ENCODE assay signal across 29 cellular contexts in genomic region chr6:170464080-170464479, GRCh38.
DNase-seq lines count a peak whose midpoint lies in the region; ATAC-seq and TF ChIP-seq lines count a peak whose summit lies in the region.
"Had no signal": no experiment of that assay in that cellular context is flagged by ENCODE, and none has a peak within 500 bp of the region (broad histone marks: within the 10 kb centered on the region; RNA-seq: fewer than 3 reads in every experiment).

No MANE protein-coding gene starts in this region.

- POLR2A ChIA-PET in activated naive CD8-positive, alpha-beta T cell treated with anti-CD3 and anti-CD28 coated beads, Interleukin-2, amount 10 ng/mL, durations not matched to agents 7 days and 5 days (lab: Charles Lee) = interaction anchor here (0.5 kb wide), 1 partner anchor 375 kb away, joined by 5 read pairs; no protein-coding TSS in a partner anchor

- H3K27me3 Mint-ChIP-seq in activated naive CD8-positive, alpha-beta T cell treated with anti-CD3 and anti-CD28 coated beads, Interleukin-2, amount 10 ng/mL, durations not matched to agents 7 days and 5 days = no peaks in the 10 kb centered on the region
- peaks cover 7% of the 10 kb centered on the region for H3K27me3 Mint-ChIP-seq in activated naive CD8-positive, alpha-beta T cell treated with anti-CD3 and anti-CD28 coated beads, Interleukin-2, amount 50 U/mL, for 24 hours
- peaks cover 5% of the 10 kb centered on the region for H3K27me3 Mint-ChIP-seq in endodermal cell (ENCODE audit: insufficient read depth)
- H3K27me3 Mint-ChIP-seq: CD4-positive, CD25-positive, alpha-beta regulatory T cell had no signal

- intact Hi-C loops in tibial artery (cut with DNase I; ENCODE audit: low total_unique reads) = no loop called here

- no peaks in the 10 kb centered on the region for H3K36me3 Mint-ChIP-seq in activated naive CD8-positive, alpha-beta T cell treated with anti-CD3 and anti-CD28 coated beads, Interleukin-2, amount 10 ng/mL, durations not matched to agents 7 days and 5 days
- no peaks in the 10 kb centered on the region for H3K36me3 Mint-ChIP-seq in activated naive CD8-positive, alpha-beta T cell treated with anti-CD3 and anti-CD28 coated beads, Interleukin-2, amount 50 U/mL, for 24 hours (ENCODE audit: low read depth)
- H3K36me3 Mint-ChIP-seq in endodermal cell (ENCODE audit: low read depth) = no peaks in the 10 kb centered on the region
- peaks cover 5% of the 10 kb centered on the region for H3K36me3 Mint-ChIP-seq in stimulated activated effector memory CD8-positive, alpha-beta T cell treated with anti-CD3 and anti-CD28 coated beads, Interleukin-12 subunit alpha, Interleukin-12 subunit beta, amount 100 ng/mL, for 72 hours
- H3K36me3 Mint-ChIP-seq: activated naive CD8-positive, alpha-beta T cell; CD4-positive, CD25-positive, alpha-beta regulatory T cell; stimulated activated memory B cell treated with anti-CD40 and anti-IgM and Interleukin-4, amounts not matched to agents 10 μg/mL and 1 μg/mL and 100 μg/mL, for 72 hours had no signal

- no peak overlapping the region for H3K4me3 Mint-ChIP-seq in activated naive CD8-positive, alpha-beta T cell treated with anti-CD3 and anti-CD28 coated beads, Interleukin-2, amount 10 ng/mL, durations not matched to agents 7 days and 5 days
- H3K4me3 Mint-ChIP-seq in activated naive CD8-positive, alpha-beta T cell treated with anti-CD3 and anti-CD28 coated beads, Interleukin-2, amount 50 U/mL, for 24 hours = no peak overlapping the region
- no peak overlapping the region for H3K4me3 Mint-ChIP-seq in endodermal cell
- no peak overlapping the region for H3K4me3 Mint-ChIP-seq in stimulated activated effector memory CD8-positive, alpha-beta T cell treated with anti-CD3 and anti-CD28 coated beads, Interleukin-12 subunit alpha, Interleukin-12 subunit beta, amount 100 ng/mL, for 72 hours
- H3K4me3 Mint-ChIP-seq: activated CD4-positive, alpha-beta T cell treated with anti-CD3 and anti-CD28 coated beads for 36 hours; activated naive CD8-positive, alpha-beta T cell; stimulated activated memory B cell treated with anti-CD40 and anti-IgM and Interleukin-4, amounts not matched to agents 10 μg/mL and 1 μg/mL and 100 μg/mL, for 72 hours had no signal

- no peak for ATAC-seq in activated naive CD8-positive, alpha-beta T cell treated with anti-CD3 and anti-CD28 coated beads, Interleukin-2, amount 10 ng/mL, durations not matched to agents 7 days and 5 days (ENCODE audit: low read depth)
- no peak for ATAC-seq in activated naive CD8-positive, alpha-beta T cell treated with anti-CD3 and anti-CD28 coated beads, Interleukin-2, amount 50 U/mL, for 24 hours
- peak; percentile 3 for ATAC-seq in HG02870 (IDR thresholded peaks at IDR 0.05; ENCODE audit: unreplicated experiment)
- ATAC-seq in stimulated activated effector memory CD8-positive, alpha-beta T cell treated with anti-CD3 and anti-CD28 coated beads, Interleukin-12 subunit alpha, Interleukin-12 subunit beta, amount 100 ng/mL, for 72 hours = peak; percentile 3
- ATAC-seq: activated CD4-positive, alpha-beta T cell treated with anti-CD3 and anti-CD28 coated beads for 36 hours; K562; left lobe of liver; stimulated activated memory B cell treated with anti-CD40 and anti-IgM and Interleukin-4, amounts not matched to agents 10 μg/mL and 1 μg/mL and 100 μg/mL, for 72 hours had no signal

- no peaks in the 10 kb centered on the region for H3K4me1 ChIP-seq in endodermal cell (ENCODE audit: control insufficient read depth, insufficient read depth, low read length)
- H3K4me1 ChIP-seq in tibial artery = no peaks in the 10 kb centered on the region
- H3K4me1 ChIP-seq: colonic mucosa, psoas muscle had no signal

- H3K27me3 ChIP-seq in endodermal cell (ENCODE audit: control insufficient read depth, insufficient read depth, low read length, poor library complexity, severe bottlenecking) = no peaks in the 10 kb centered on the region
- peaks cover 0 to 12% of the 10 kb centered on the region in 2 donors for H3K27me3 ChIP-seq in tibial artery
- H3K27me3 ChIP-seq: colonic mucosa, upper lobe of left lung had no signal

- H3K27ac ChIP-seq in endodermal cell (ENCODE audit: low read depth, low read length) = no peak overlapping the region
- no peak overlapping the region for H3K27ac ChIP-seq in tibial artery
- H3K27ac ChIP-seq: colonic mucosa, GM23248, neutrophil, psoas muscle, SJCRH30, upper lobe of left lung had no signal

- no peak for DNase-seq in activated naive CD8-positive, alpha-beta T cell treated with anti-CD3 and anti-CD28 coated beads, Interleukin-2, amount 10 ng/mL, durations not matched to agents 7 days and 5 days
- DNase-seq in activated naive CD8-positive, alpha-beta T cell treated with anti-CD3 and anti-CD28 coated beads, Interleukin-2, amount 50 U/mL, for 24 hours = no peak
- DNase-seq in endodermal cell = no peak
- DNase-seq in stimulated activated effector memory CD8-positive, alpha-beta T cell treated with anti-CD3 and anti-CD28 coated beads, Interleukin-12 subunit alpha, Interleukin-12 subunit beta, amount 100 ng/mL, for 72 hours (ENCODE audit: low spot score in 2 of 2) = no peak
- DNase-seq in NCI-H526 treated with DMSO at 0.1 percent for 48 hours (lab: John Stamatoyannopoulos, UW) = no peak
- DNase-seq in tibial artery = no peak
- DNase-seq in NCI-H524 treated with DMSO at 0.1 percent for 48 hours (lab: John Stamatoyannopoulos, UW) = no peak
- DNase-seq: activated CD4-positive, alpha-beta T cell treated with anti-CD3 and anti-CD28 coated beads for 36 hours; activated CD8-positive, alpha-beta memory T cell treated with anti-CD3 and anti-CD28 coated beads for 24 hours; aorta; CD4-positive, CD25-positive, alpha-beta regulatory T cell; colonic mucosa; effector CD8-positive, alpha-beta T cell; GM23248; NCI-H1048; NCI-H2107; NCI-H446; NCI-H82; psoas muscle; SJCRH30; SW 1271; T-helper 9 cell had no signal

- H3K9me3 ChIP-seq in endodermal cell (ENCODE audit: control insufficient read depth, low read length) = peaks cover 13% of the 10 kb centered on the region
- H3K9me3 ChIP-seq in tibial artery = no peaks in the 10 kb centered on the region
- H3K9me3 ChIP-seq: colonic mucosa, psoas muscle, SJCRH30, upper lobe of left lung had no signal

- no peak overlapping the region for H3K9ac ChIP-seq in endodermal cell (ENCODE audit: extremely low read depth, low read length, poor library complexity, severe bottlenecking)
- H3K9ac ChIP-seq: GM23248 had no signal

- peaks cover 10% of the 10 kb centered on the region for H3K9me3 Mint-ChIP-seq in activated naive CD8-positive, alpha-beta T cell treated with anti-CD3 and anti-CD28 coated beads, Interleukin-2, amount 10 ng/mL, durations not matched to agents 7 days and 5 days
- peaks cover 4% of the 10 kb centered on the region for H3K9me3 Mint-ChIP-seq in activated naive CD8-positive, alpha-beta T cell treated with anti-CD3 and anti-CD28 coated beads, Interleukin-2, amount 50 U/mL, for 24 hours
- peaks cover 13% of the 10 kb centered on the region for H3K9me3 Mint-ChIP-seq in endodermal cell
- H3K9me3 Mint-ChIP-seq in stimulated activated effector memory CD8-positive, alpha-beta T cell treated with anti-CD3 and anti-CD28 coated beads, Interleukin-12 subunit alpha, Interleukin-12 subunit beta, amount 100 ng/mL, for 72 hours = no peaks in the 10 kb centered on the region

- no peak for TF ChIP-seq CTCF in endodermal cell (conservative IDR thresholded peaks at IDR 0.05)
- TF ChIP-seq CTCF in tibial artery (IDR thresholded peaks at IDR 0.05) = no peak

- no peaks in the 10 kb centered on the region for H3K36me3 ChIP-seq in endodermal cell (ENCODE audit: control insufficient read depth, insufficient read depth, low read length)
- H3K36me3 ChIP-seq in tibial artery = no peaks in the 10 kb centered on the region
- H3K36me3 ChIP-seq: colonic mucosa, neutrophil, SJCRH30, upper lobe of left lung had no signal

- peak overlapping the region; percentile 33 for H3K27ac Mint-ChIP-seq in activated naive CD8-positive, alpha-beta T cell treated with anti-CD3 and anti-CD28 coated beads, Interleukin-2, amount 10 ng/mL, durations not matched to agents 7 days and 5 days
- H3K27ac Mint-ChIP-seq in activated naive CD8-positive, alpha-beta T cell treated with anti-CD3 and anti-CD28 coated beads, Interleukin-2, amount 50 U/mL, for 24 hours = no peak overlapping the region
- peak overlapping the region; percentile 35 for H3K27ac Mint-ChIP-seq in endodermal cell
- H3K27ac Mint-ChIP-seq in stimulated activated effector memory CD8-positive, alpha-beta T cell treated with anti-CD3 and anti-CD28 coated beads, Interleukin-12 subunit alpha, Interleukin-12 subunit beta, amount 100 ng/mL, for 72 hours = no peak overlapping the region
- H3K27ac Mint-ChIP-seq: activated CD4-positive, alpha-beta T cell treated with anti-CD3 and anti-CD28 coated beads for 36 hours; activated naive CD8-positive, alpha-beta T cell; CD4-positive, CD25-positive, alpha-beta regulatory T cell; stimulated activated memory B cell treated with anti-CD40 and anti-IgM and Interleukin-4, amounts not matched to agents 10 μg/mL and 1 μg/mL and 100 μg/mL, for 72 hours had no signal

- WGBS in endodermal cell (ENCODE audit: insufficient coverage in 1 of 2, insufficient read length in 1 of 2), 2 experiments = 82 to 90% methylated on average over 8 to 9 of the region's 9 CpGs

- H3K4me3 ChIP-seq in endodermal cell (ENCODE audit: low read length) (no peak overlapping the region), tibial artery (no peak overlapping the region)
- H3K4me3 ChIP-seq: colonic mucosa, GM23248, K562, psoas muscle, SJCRH30, upper lobe of left lung had no signal

- peaks cover 39% of the 10 kb centered on the region for H3K4me1 Mint-ChIP-seq in activated naive CD8-positive, alpha-beta T cell treated with anti-CD3 and anti-CD28 coated beads, Interleukin-2, amount 10 ng/mL, durations not matched to agents 7 days and 5 days
- H3K4me1 Mint-ChIP-seq in activated naive CD8-positive, alpha-beta T cell treated with anti-CD3 and anti-CD28 coated beads, Interleukin-2, amount 50 U/mL, for 24 hours = peaks cover 30% of the 10 kb centered on the region
- H3K4me1 Mint-ChIP-seq in endodermal cell = peaks cover 9% of the 10 kb centered on the region
- H3K4me1 Mint-ChIP-seq in stimulated activated effector memory CD8-positive, alpha-beta T cell treated with anti-CD3 and anti-CD28 coated beads, Interleukin-12 subunit alpha, Interleukin-12 subunit beta, amount 100 ng/mL, for 72 hours = peaks cover 37% of the 10 kb centered on the region

Comparison
In these comparisons a context has a peak if more than half of its experiments do, and no peak if none do; other contexts are left out.
1. H3K27ac Mint-ChIP-seq: peak in activated naive CD8-positive, alpha-beta T cell treated with anti-CD3 and anti-CD28 coated beads, Interleukin-2, amount 10 ng/mL, durations not matched to agents 7 days and 5 days (single experiment) and endodermal cell (single experiment); none in activated naive CD8-positive, alpha-beta T cell treated with anti-CD3 and anti-CD28 coated beads, Interleukin-2, amount 50 U/mL, for 24 hours (single experiment) and stimulated activated effector memory CD8-positive, alpha-beta T cell treated with anti-CD3 and anti-CD28 coated beads, Interleukin-12 subunit alpha, Interleukin-12 subunit beta, amount 100 ng/mL, for 72 hours (single experiment).
2. ATAC-seq: peak in HG02870 (single experiment) and stimulated activated effector memory CD8-positive, alpha-beta T cell treated with anti-CD3 and anti-CD28 coated beads, Interleukin-12 subunit alpha, Interleukin-12 subunit beta, amount 100 ng/mL, for 72 hours (single experiment); none in activated naive CD8-positive, alpha-beta T cell treated with anti-CD3 and anti-CD28 coated beads, Interleukin-2, amount 10 ng/mL, durations not matched to agents 7 days and 5 days (single experiment) and activated naive CD8-positive, alpha-beta T cell treated with anti-CD3 and anti-CD28 coated beads, Interleukin-2, amount 50 U/mL, for 24 hours (single experiment).